ENCODE assay signal across 1 cellular context in the genomic region with DNA sequence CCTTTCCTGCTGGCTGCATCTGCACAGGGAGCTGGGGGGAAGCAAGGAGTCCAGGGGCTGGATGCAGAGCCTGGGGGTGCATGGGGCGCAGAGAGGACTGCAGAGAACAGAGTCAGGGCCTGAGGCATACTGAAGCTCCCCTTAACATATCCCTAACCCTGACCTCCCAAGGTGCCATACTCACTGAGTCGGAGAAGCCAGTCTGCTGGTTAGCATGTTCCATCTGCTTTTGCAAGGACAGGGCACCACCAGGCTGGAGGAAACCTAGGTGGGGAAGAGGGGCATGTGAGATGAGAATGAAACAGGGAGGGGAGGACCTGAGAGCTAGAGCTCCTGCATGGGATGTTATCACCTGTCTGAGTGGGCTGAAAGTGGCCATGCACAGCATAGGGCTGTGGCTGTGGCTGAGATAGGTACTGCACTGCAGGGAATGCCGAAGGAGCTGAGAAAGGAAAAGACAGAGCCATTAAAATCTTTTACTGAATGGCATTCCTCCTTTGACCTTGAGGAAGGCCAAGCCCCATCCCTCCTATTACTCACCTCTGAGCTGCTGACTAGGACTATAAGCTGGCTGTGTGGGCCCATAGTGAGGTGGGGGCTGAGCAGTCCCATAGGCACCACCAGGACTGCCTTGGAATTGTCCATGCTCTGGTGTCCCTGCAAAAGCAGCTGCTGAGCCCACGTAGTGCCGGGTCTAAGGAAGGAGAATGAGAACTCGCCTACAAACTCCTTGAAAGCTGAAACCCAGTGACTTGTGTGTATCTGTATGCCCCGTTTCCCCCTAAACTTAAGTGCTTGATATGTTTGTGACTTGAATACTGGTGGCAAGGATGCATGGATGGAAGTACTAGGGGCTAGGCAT.
TF ChIP-seq lines count a peak whose summit lies in the region.

No MANE protein-coding gene starts in this region.

TF ChIP-seq in endothelial cell of umbilical vein, 7 proteins besides CTCF, POLR2A, EP300 and RAD21:
- TF ChIP-seq JUN (IDR thresholded peaks at IDR 0.05; ENCODE audit: borderline replicate concordance, insufficient read depth, insufficient read length, low read depth) (no peak), GATA2 (IDR thresholded peaks at IDR 0.05; ENCODE audit: insufficient read depth, insufficient read length, low read depth, low read length) (no peak), FOS (IDR thresholded peaks at IDR 0.05; ENCODE audit: borderline replicate concordance, insufficient read depth, low read length) (no peak), MYC (IDR thresholded peaks at IDR 0.05; ENCODE audit: low read depth, low read length) (no peak), POLR2AphosphoS5 (IDR thresholded peaks at IDR 0.05; ENCODE audit: insufficient read depth, low read depth, low read length) (peak; percentile 62)
- TF ChIP-seq, protein P1, sequence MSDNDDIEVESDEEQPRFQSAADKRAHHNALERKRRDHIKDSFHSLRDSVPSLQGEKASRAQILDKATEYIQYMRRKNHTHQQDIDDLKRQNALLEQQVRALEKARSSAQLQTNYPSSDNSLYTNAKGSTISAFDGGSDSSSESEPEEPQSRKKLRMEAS (IDR thresholded peaks at IDR 0.05; ENCODE audit: insufficient read depth, insufficient read length), result no peak
TF ChIP-seq in endothelial cell of umbilical vein: peak in this region for 1.
